ENCODE assay signal across 8 cellular contexts in the genomic region with DNA sequence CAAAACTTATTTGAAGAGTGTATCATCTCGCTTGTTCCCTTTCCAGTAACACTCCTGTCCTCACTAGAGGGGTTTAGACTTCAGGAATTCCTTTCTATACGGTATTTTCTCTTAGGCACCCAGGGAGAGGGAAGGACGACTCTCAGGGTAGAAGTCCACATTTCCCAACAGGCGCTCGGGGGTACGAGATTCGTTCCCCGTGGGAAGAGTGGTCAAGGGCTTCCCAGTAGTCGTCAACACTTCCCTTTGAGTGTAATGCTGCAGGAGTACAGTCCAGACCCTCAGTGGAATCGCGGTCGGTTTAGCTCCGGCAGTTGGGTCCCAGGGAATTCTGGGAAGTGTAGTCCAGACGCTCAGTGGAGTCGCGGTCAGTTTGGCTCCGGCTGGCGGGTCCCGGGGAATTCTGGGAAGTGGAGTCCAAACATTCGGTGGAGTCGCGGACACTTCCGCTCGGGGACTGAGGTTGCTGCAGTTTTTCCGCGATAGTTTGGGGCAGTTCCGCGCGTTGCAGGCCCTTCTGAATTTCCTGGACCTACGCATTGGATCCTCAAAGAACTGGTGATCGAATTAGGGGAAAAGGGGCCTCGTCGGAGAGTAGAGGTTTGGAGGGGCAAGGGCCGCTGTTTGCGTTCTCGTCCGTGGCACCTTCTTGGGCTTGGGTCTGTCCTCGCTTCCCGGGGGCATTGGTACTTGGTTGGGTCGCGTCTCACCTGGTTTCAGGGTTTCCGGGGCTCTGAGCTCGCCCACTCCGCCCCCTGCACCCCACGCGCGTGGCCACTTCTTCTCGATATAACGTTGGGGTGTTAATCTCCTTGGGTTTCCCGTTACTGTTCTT. TPM values are rescaled to one million over a fixed set of nuclear protein-coding genes. Genes with fewer than 3 reads are reported as not detected.
DNase-seq lines count a peak whose midpoint lies in the region; ATAC-seq and TF ChIP-seq lines count a peak whose summit lies in the region.

TSS of gene ZNF224 (plus strand) at position 431 of the 835 bp plus-strand sequence. CDS start 3,513 bp downstream, outside the sequence.

- H3K27me3 ChIP-seq in IMR-90 (ENCODE audit: control insufficient read depth, insufficient read depth, low read length) (no peaks in the 10 kb centered on the region), mucosa of rectum (ENCODE audit: control insufficient read depth in 2 of 2, insufficient read depth in 2 of 2, low read length in 2 of 2) (no peaks in the 10 kb centered on the region)

- no peaks in the 10 kb centered on the region for H3K9me1 ChIP-seq in IMR-90 (ENCODE audit: insufficient read depth, low read length)

- H3K9ac ChIP-seq in IMR-90 (ENCODE audit: low read depth, low read length), result peak within 1 kb of the TSS; percentile 89
- H3K9ac ChIP-seq in mucosa of rectum (ENCODE audit: low read depth in 1 of 2, low read length in 2 of 2), result peak within 1 kb of the TSS; percentile 86 to 87

- no peaks in the 10 kb centered on the region for H4K20me1 ChIP-seq in IMR-90 (ENCODE audit: insufficient read depth, low read length)

- ATAC-seq in GM21526 (IDR thresholded peaks at IDR 0.05; ENCODE audit: low FRiP score, unreplicated experiment) (peak; percentile 75), IMR-90 (ENCODE audit: low read depth) (peak; percentile 98)

- H4K8ac ChIP-seq in IMR-90 (ENCODE audit: low read depth in 2 of 2, low read length in 2 of 2), result peak within 1 kb of the TSS; percentile 56 to 89

- H2BK20ac ChIP-seq in IMR-90 (ENCODE audit: low read depth, low read length), result no peak within 1 kb of the TSS

- peaks cover 14 to 25% of the 10 kb centered on the region in 2 experiments for H3K79me1 ChIP-seq in IMR-90 (ENCODE audit: low read depth in 1 of 2, low read length in 2 of 2)

- peak within 1 kb of the TSS; percentile 45; the same call in 1 of the 2 replicates for H3K18ac ChIP-seq in IMR-90 (ENCODE audit: low read depth, low read length)

- peak; percentile 55; the same call in 1 of the 2 replicates for TF ChIP-seq POLR2A in IMR-90 (IDR thresholded peaks at IDR 0.05; ENCODE audit: low read depth, low read length)

- H2BK5ac ChIP-seq in IMR-90 (ENCODE audit: low read depth, low read length, poor library complexity, severe bottlenecking), result peak within 1 kb of the TSS; percentile 59

- peak within 1 kb of the TSS; percentile 83 for H3K4me3 ChIP-seq in IMR-90 (ENCODE audit: insufficient read depth, low read depth, low read length)
- peak within 1 kb of the TSS; percentile 70 for H3K4me3 ChIP-seq in epithelial cell of proximal tubule (ENCODE audit: low read depth, low read length)
- H3K4me3 ChIP-seq in mucosa of rectum (ENCODE audit: low read length in 2 of 2), result peak within 1 kb of the TSS; percentile 66 to 93

- H3K14ac ChIP-seq in IMR-90 (replicated peaks; ENCODE audit: low read depth, low read length), result peak within 1 kb of the TSS; percentile 94

- in situ Hi-C loops in IMR-90 (cut with MboI; ENCODE audit: low sequenced_read_pairs), result no loop called here

- H3K36me3 ChIP-seq in IMR-90 (ENCODE audit: control insufficient read depth, insufficient read depth, low read length), result peaks cover 8% of the 10 kb centered on the region
- H3K36me3 ChIP-seq in mucosa of rectum (ENCODE audit: control insufficient read depth in 2 of 2, insufficient read depth in 2 of 2, low read length in 2 of 2), result peaks cover 18 to 20% of the 10 kb centered on the region in 2 donors

- no TSS peak for BruUV-seq in IMR-90 (replicated peaks; lab: Mats Ljungman, UMichigan)

- peak within 1 kb of the TSS; percentile 99 for H3K4me2 ChIP-seq in IMR-90 (ENCODE audit: low read depth, low read length)

- H2BK120ac ChIP-seq in IMR-90 (ENCODE audit: low read depth, low read length), result peak within 1 kb of the TSS; percentile 24

- H3K4me1 ChIP-seq in IMR-90 (ENCODE audit: control insufficient read depth, insufficient read depth, low read length) (no peaks in the 10 kb centered on the region), mucosa of rectum (ENCODE audit: control insufficient read depth in 2 of 2, insufficient read depth in 2 of 2, low read length in 2 of 2) (peaks cover 3 to 4% of the 10 kb centered on the region in 2 donors)

- no peak within 1 kb of the TSS; the same call in 2 of the 3 replicates for H2BK15ac ChIP-seq in IMR-90 (ENCODE audit: low read depth, low read length)

- peak; percentile 89 for DNase-seq in COLO829 (ENCODE audit: low spot score)
- peak; percentile 90 for DNase-seq in IMR-90
- peak; percentile 84 for DNase-seq in OCI-M2 (lab: John Stamatoyannopoulos, UW; ENCODE audit: unreplicated experiment)
- peak; percentile 67 for DNase-seq in activated T-cell treated with anti-CD3 and anti-CD28 coated beads for 4 hours
- DNase-seq in epithelial cell of proximal tubule (ENCODE audit: low read depth), result peak; percentile 52
- DNase-seq in stimulated activated CD8-positive, alpha-beta memory T cell treated with anti-CD3 and anti-CD28 coated beads, Interleukin-4, amount 100 ng/mL, for 4 hours (ENCODE audit: low read depth in 2 of 2, low spot score in 1 of 2), result peak; percentile 55 to 72

- H2AK9ac ChIP-seq in IMR-90 (replicated peaks; ENCODE audit: low read depth, low read length, poor library complexity), result peak within 1 kb of the TSS; percentile 95

- POLR2A ChIA-PET in IMR-90 (lab: Charles Lee; ENCODE audit: unreplicated experiment), result no interaction called here

- peak within 1 kb of the TSS; percentile 100 for H2AFZ ChIP-seq in IMR-90 (replicated peaks; ENCODE audit: low read length, poor library complexity)

- H3K27ac ChIP-seq in IMR-90 (ENCODE audit: insufficient read depth, low read length), result peak within 1 kb of the TSS; percentile 66
- peak within 1 kb of the TSS; percentile 50 to 65 for H3K27ac ChIP-seq in mucosa of rectum (ENCODE audit: low read depth in 2 of 2, low read length in 2 of 2)

- H3K4ac ChIP-seq in IMR-90 (ENCODE audit: low read depth, low read length), result peak within 1 kb of the TSS; percentile 82

- no peak within 1 kb of the TSS for H2AK5ac ChIP-seq in IMR-90 (ENCODE audit: low read depth, low read length)

- peak within 1 kb of the TSS; percentile 79; the same call in 1 of the 2 replicates for H4K5ac ChIP-seq in IMR-90 (ENCODE audit: low read depth, low read length)

- H3K9me3 ChIP-seq in IMR-90 (ENCODE audit: control insufficient read depth, insufficient read depth, low read length) (no peaks in the 10 kb centered on the region), mucosa of rectum (ENCODE audit: control insufficient read depth in 2 of 2, low read length in 2 of 2) (no peaks in the 10 kb centered on the region)

- H3K56ac ChIP-seq in IMR-90 (ENCODE audit: extremely low read depth, insufficient read depth, low read length), result peak within 1 kb of the TSS; percentile 91

- peak within 1 kb of the TSS; percentile 95 for H3K23ac ChIP-seq in IMR-90 (ENCODE audit: low read depth, low read length)

- intact Hi-C loops in IMR-90 (cut with micrococcal nuclease), result loop anchor here (10.0 kb wide), 1 partner anchor 159 kb away; the partner anchor contains the start of gene ZNF45

- peak within 1 kb of the TSS; percentile 71 for H4K91ac ChIP-seq in IMR-90 (ENCODE audit: insufficient read depth, low read depth, low read length)

- TF ChIP-seq CTCF in IMR-90 (conservative IDR thresholded peaks at IDR 0.05; ENCODE audit: low read depth, low read length) (no peak), epithelial cell of proximal tubule (conservative IDR thresholded peaks at IDR 0.05; ENCODE audit: low read depth, low read length) (no peak)

- CTCF ChIA-PET in IMR-90 (lab: Yijun Ruan, JAX), result no interaction called here

- TF ChIP-seq RAD21 in IMR-90 (IDR thresholded peaks at IDR 0.05; ENCODE audit: low read length), result no peak

- dilution Hi-C loops in IMR-90 (cut with HindIII; ENCODE audit: low sequenced_read_pairs, unreplicated experiment), result no loop called here

- WGBS in IMR-90 (ENCODE audit: extremely low coverage in 2 of 2, insufficient read length in 1 of 2), 2 experiments, result 3% methylated on average over 18 of the region's 50 CpGs; no CpG with 5 or more reads in 1 of the 2 experiments

TF ChIP-seq in IMR-90, 13 proteins besides CTCF, POLR2A, EP300 and RAD21:
- TF ChIP-seq MAFK (IDR thresholded peaks at IDR 0.05; ENCODE audit: low read depth, low read length), result no peak
- TF ChIP-seq MAZ (IDR thresholded peaks at IDR 0.05; ENCODE audit: borderline replicate concordance, low read depth, low read length), result peak; percentile 27; the same call in 1 of the 2 replicates

RNA-seq across cellular contexts. Expression of gene ZNF224, which starts in this region (rescaled TPM):
- total RNA-seq in IMR-90 (2012; rRNA removed) (24.4 and 26.3 TPM in 2 replicates), epithelial cell of proximal tubule (5.8 and 8.0 TPM in 2 replicates)
- 5.7 and 10.3 TPM in 2 replicates for polyA plus RNA-seq in IMR-90 (2012; rRNA removed)
- polyA plus RNA-seq in IMR-90 (2012; cell fraction: cytosol; rRNA removed), result 1.3 TPM in 2 replicates
- polyA plus RNA-seq in IMR-90 (2012; cell fraction: nucleus; rRNA removed; ENCODE audit: low replicate concordance), result 11.7 and 67.5 TPM in 2 replicates

Comparison
In these comparisons a context has a peak if more than half of its experiments do, and no peak if none do; other contexts are left out.
1. Peak in every context shown above with its lines: DNase-seq, ATAC-seq, H3K4me3 ChIP-seq and H3K27ac ChIP-seq.